ENCODE assay signal across 8 cellular contexts in the genomic region with DNA sequence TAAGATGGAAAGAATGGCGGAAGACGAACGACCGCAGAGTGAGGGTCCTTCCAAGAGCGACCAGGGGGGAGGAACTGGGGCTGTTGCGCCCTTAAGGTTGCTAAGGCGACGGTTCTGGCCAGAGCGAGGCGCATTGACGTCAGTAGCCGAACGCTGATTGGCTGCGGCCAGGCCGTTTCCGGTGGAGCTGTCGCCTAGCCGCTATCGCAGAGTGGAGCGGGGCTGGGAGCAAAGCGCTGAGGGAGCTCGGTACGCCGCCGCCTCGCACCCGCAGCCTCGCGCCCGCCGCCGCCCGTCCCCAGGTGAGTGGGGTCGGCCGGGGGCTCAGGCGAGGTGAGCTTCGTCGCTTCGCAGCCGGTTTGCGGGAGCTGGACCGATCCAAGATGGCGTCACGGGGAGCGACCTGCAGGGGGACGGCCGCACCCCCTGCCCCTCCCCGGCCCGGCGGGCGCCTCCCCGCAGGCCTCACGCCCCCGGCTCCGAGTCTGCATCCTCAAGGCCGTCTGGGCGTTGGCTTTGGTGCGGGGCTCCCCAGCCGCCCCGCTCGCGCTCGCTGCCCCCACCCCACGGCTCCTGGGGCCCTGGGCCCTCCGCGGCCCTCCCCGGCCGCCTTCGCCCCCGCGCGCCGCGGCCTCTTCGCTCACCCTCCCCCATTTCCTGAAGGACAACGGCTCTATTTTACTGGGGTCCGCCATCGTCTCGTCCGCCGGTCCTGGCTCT. TPM values are rescaled to one million over a fixed set of nuclear protein-coding genes. Genes with fewer than 3 reads are reported as not detected.
DNase-seq lines count a peak whose midpoint lies in the region; ATAC-seq, FAIRE-seq and TF ChIP-seq lines count a peak whose summit lies in the region.

A gene (plus strand): TSS at position 184 of the 720 bp plus-strand sequence. CDS start 2,970 bp downstream, outside the sequence.

- peaks cover 49% of the 10 kb centered on the region for H3K4me1 Mint-ChIP-seq in activated T-helper 17 cell treated with anti-CD3 and anti-CD28 coated beads, Interleukin-2, amount 50 U/mL, for 72 hours
- H3K4me1 Mint-ChIP-seq in naive B cell, result peaks cover 35 to 43% (median 42%) of the 10 kb centered on the region in 3 donors
- H3K4me1 Mint-ChIP-seq in stimulated activated effector memory CD8-positive, alpha-beta T cell treated with anti-CD3 and anti-CD28 coated beads, Interleukin-12 subunit alpha, Interleukin-12 subunit beta, amount 100 ng/mL, for 72 hours, result peaks cover 54% of the 10 kb centered on the region

- H3K36me3 ChIP-seq in fibroblast of lung (ENCODE audit: control insufficient read depth, insufficient read depth, low read length), result peaks cover 2% of the 10 kb centered on the region

- POLR2A ChIA-PET in RWPE1 (lab: Yijun Ruan, JAX; ENCODE audit: low non-redundant PET), result no interaction called here

- H3K27ac Mint-ChIP-seq in activated T-helper 17 cell treated with anti-CD3 and anti-CD28 coated beads, Interleukin-2, amount 50 U/mL, for 72 hours, result peak within 1 kb of the TSS; percentile 99
- peak within 1 kb of the TSS; percentile 99 to 100 (median 100) for H3K27ac Mint-ChIP-seq in naive B cell
- H3K27ac Mint-ChIP-seq in stimulated activated effector memory CD8-positive, alpha-beta T cell treated with anti-CD3 and anti-CD28 coated beads, Interleukin-12 subunit alpha, Interleukin-12 subunit beta, amount 100 ng/mL, for 72 hours, result peak within 1 kb of the TSS; percentile 98

- peaks cover 3% of the 10 kb centered on the region for H3K4me1 ChIP-seq in fibroblast of lung (ENCODE audit: control insufficient read depth, extremely low read depth, insufficient read depth, low read length)

- H3K27ac ChIP-seq in RWPE1 (peak within 1 kb of the TSS; percentile 94), fibroblast of lung (ENCODE audit: insufficient read depth, low read length) (peak within 1 kb of the TSS; percentile 99)

- H3K36me3 Mint-ChIP-seq in activated T-helper 17 cell treated with anti-CD3 and anti-CD28 coated beads, Interleukin-2, amount 50 U/mL, for 72 hours (ENCODE audit: low read depth), result peaks cover 55% of the 10 kb centered on the region
- H3K36me3 Mint-ChIP-seq in naive B cell, result peaks cover 8 to 20% of the 10 kb centered on the region in 2 donors
- H3K36me3 Mint-ChIP-seq in stimulated activated effector memory CD8-positive, alpha-beta T cell treated with anti-CD3 and anti-CD28 coated beads, Interleukin-12 subunit alpha, Interleukin-12 subunit beta, amount 100 ng/mL, for 72 hours, result peaks cover 47% of the 10 kb centered on the region

- peaks cover 2% of the 10 kb centered on the region for H4K20me1 ChIP-seq in fibroblast of lung (ENCODE audit: control insufficient read depth, extremely low read depth, insufficient read depth, low read length)

- peak within 1 kb of the TSS; percentile 92 for H2AFZ ChIP-seq in fibroblast of lung (ENCODE audit: low read length)

- peak within 1 kb of the TSS; percentile 98 for H3K4me3 Mint-ChIP-seq in activated T-helper 17 cell treated with anti-CD3 and anti-CD28 coated beads, Interleukin-2, amount 50 U/mL, for 72 hours
- H3K4me3 Mint-ChIP-seq in naive B cell, result peak within 1 kb of the TSS; percentile 91 to 100 (median 99)
- peak within 1 kb of the TSS; percentile 97 for H3K4me3 Mint-ChIP-seq in stimulated activated effector memory CD8-positive, alpha-beta T cell treated with anti-CD3 and anti-CD28 coated beads, Interleukin-12 subunit alpha, Interleukin-12 subunit beta, amount 100 ng/mL, for 72 hours

- DNase-seq in EL (peak; percentile 95), H54 (ENCODE audit: insufficient read length, low spot score) (peak; percentile 97), LoVo (ENCODE audit: low spot score) (peak; percentile 92), RWPE1 (ENCODE audit: low spot score) (peak; percentile 95), fibroblast of lung (ENCODE audit: low read depth in 2 of 2) (peak; percentile 92 to 95), naive B cell (peak; percentile 95)
- DNase-seq in stimulated activated effector memory CD8-positive, alpha-beta T cell treated with anti-CD3 and anti-CD28 coated beads, Interleukin-12 subunit alpha, Interleukin-12 subunit beta, amount 100 ng/mL, for 72 hours (ENCODE audit: low spot score in 2 of 2), result peak; percentile 83 to 97

- peak; percentile 93 for ATAC-seq in activated T-helper 17 cell treated with anti-CD3 and anti-CD28 coated beads, Interleukin-2, amount 50 U/mL, for 72 hours (replicated peaks)
- ATAC-seq in naive B cell (ENCODE audit: low read depth in 2 of 2), result peak; percentile 81 to 84
- peak; percentile 95 for ATAC-seq in stimulated activated effector memory CD8-positive, alpha-beta T cell treated with anti-CD3 and anti-CD28 coated beads, Interleukin-12 subunit alpha, Interleukin-12 subunit beta, amount 100 ng/mL, for 72 hours

- H3K27me3 Mint-ChIP-seq in activated T-helper 17 cell treated with anti-CD3 and anti-CD28 coated beads, Interleukin-2, amount 50 U/mL, for 72 hours, result no peaks in the 10 kb centered on the region
- no peaks in the 10 kb centered on the region for H3K27me3 Mint-ChIP-seq in naive B cell

- H3K9ac ChIP-seq in fibroblast of lung (ENCODE audit: insufficient read depth, low read length), result peak within 1 kb of the TSS; percentile 98

- no peaks in the 10 kb centered on the region for H3K9me3 Mint-ChIP-seq in activated T-helper 17 cell treated with anti-CD3 and anti-CD28 coated beads, Interleukin-2, amount 50 U/mL, for 72 hours
- peaks cover 0 to 2% (median 0%) of the 10 kb centered on the region in 7 donors for H3K9me3 Mint-ChIP-seq in naive B cell
- H3K9me3 Mint-ChIP-seq in stimulated activated effector memory CD8-positive, alpha-beta T cell treated with anti-CD3 and anti-CD28 coated beads, Interleukin-12 subunit alpha, Interleukin-12 subunit beta, amount 100 ng/mL, for 72 hours, result no peaks in the 10 kb centered on the region

- peak; percentile 83 for FAIRE-seq in H54 (lab: Jason Lieb, UNC)

- CTCF ChIA-PET in RWPE1 (lab: Yijun Ruan, JAX), result no interaction called here

- H3K9me3 ChIP-seq in fibroblast of lung (ENCODE audit: control insufficient read depth, insufficient read depth, low read depth, low read length), result no peaks in the 10 kb centered on the region

- peak within 1 kb of the TSS; percentile 48 to 95 (median 92) for H3K4me3 ChIP-seq in fibroblast of lung (replicated peaks in 1 of 4; ENCODE audit: control extremely low read depth in 1 of 4, insufficient read depth in 1 of 4, low read depth in 3 of 4, low read length in 4 of 4)

- TF ChIP-seq CTCF in RWPE1 (conservative IDR thresholded peaks at IDR 0.05; ENCODE audit: low read depth) (no peak), fibroblast of lung (conservative IDR thresholded peaks at IDR 0.05 in 1 of 2, IDR thresholded peaks at IDR 0.05 in 1 of 2; ENCODE audit: low read depth in 1 of 2, low read length in 2 of 2) (no peak)

- TF ChIP-seq POLR2A in H54 (IDR thresholded peaks at IDR 0.05; ENCODE audit: low read depth, low read length), result peak; percentile 80

- H3K79me2 ChIP-seq in fibroblast of lung (ENCODE audit: control insufficient read depth, insufficient read depth, low read length), result peaks cover 48% of the 10 kb centered on the region

- no peaks in the 10 kb centered on the region for H3K27me3 ChIP-seq in fibroblast of lung (ENCODE audit: control insufficient read depth, insufficient read depth, low read length)

- H3K4me2 ChIP-seq in fibroblast of lung (ENCODE audit: extremely low read depth, insufficient read depth, low read length), result peak within 1 kb of the TSS; percentile 95

RNA-seq across cellular contexts. Expression of the gene that starts here (rescaled TPM):
- total RNA-seq in activated T-helper 17 cell treated with anti-CD3 and anti-CD28 coated beads, Interleukin-2, amount 50 U/mL, for 72 hours, result 100 to 1,000 TPM; 175 to 186 TPM
- total RNA-seq in fibroblast of lung, result 248 and 290 TPM in 2 replicates
- polyA plus RNA-seq in fibroblast of lung (266 and 285 TPM in 2 replicates), naive B cell (ENCODE audit: low read depth in 6 of 6) (100 to 1,000 TPM; 183 to 245 (median 212) TPM)
- 183 and 190 TPM in 2 replicates for polyA plus RNA-seq in fibroblast of lung (2012)
- 206 and 288 TPM in 2 replicates for polyA minus RNA-seq in fibroblast of lung (ENCODE audit: low replicate concordance)

Comparison
In these comparisons a context has a peak if more than half of its experiments do, and no peak if none do; other contexts are left out.
1. Peak in every context shown above with its lines: DNase-seq, ATAC-seq, H3K4me3 ChIP-seq and H3K27ac ChIP-seq.